ENCODE assay signal across 9 cellular contexts in the genomic region with DNA sequence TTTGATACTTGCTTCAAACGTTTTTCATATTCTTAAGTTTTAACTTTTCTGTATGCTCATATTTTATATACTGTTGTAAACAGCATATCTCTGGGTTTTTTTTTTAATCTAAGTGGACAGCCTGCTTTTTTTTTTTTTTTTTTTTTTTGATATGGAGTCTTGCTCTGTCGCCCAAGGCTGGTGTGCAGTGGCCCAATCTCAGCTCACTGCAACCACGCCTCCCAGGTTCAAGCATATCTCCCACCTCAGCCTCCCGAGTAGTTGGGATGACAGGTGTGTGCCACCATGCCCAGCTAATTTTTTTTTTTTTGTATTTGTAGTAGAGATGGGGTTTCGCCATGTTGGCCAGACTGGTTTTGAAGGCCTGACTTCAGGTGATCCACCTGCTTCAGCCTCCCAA. TPM values are rescaled to one million over a fixed set of nuclear protein-coding genes. Genes with fewer than 3 reads are reported as not detected.
DNase-seq lines count a peak whose midpoint lies in the region; ATAC-seq and TF ChIP-seq lines count a peak whose summit lies in the region.
"Had no signal": no experiment of that assay in that cellular context is flagged by ENCODE, and none has a peak within 500 bp of the region (broad histone marks: within the 10 kb centered on the region; RNA-seq: fewer than 3 reads in every experiment).

No MANE protein-coding gene starts in this region.

- H3K27me3 ChIP-seq in DND-41 (ENCODE audit: insufficient read depth, low read length, poor library complexity) (no peaks in the 10 kb centered on the region), dorsolateral prefrontal cortex (no peaks in the 10 kb centered on the region), neuron (ENCODE audit: insufficient read depth, low read length) (no peaks in the 10 kb centered on the region), vagina (no peaks in the 10 kb centered on the region)

- H3K4me1 ChIP-seq in DND-41 (ENCODE audit: insufficient read depth, low read length) (peaks cover 31% of the 10 kb centered on the region), neuron (ENCODE audit: insufficient read depth, low read length) (peaks cover 4% of the 10 kb centered on the region), mucosa of descending colon (ENCODE audit: low read depth) (peaks cover 4% of the 10 kb centered on the region), vagina (peaks cover 23% of the 10 kb centered on the region)

- H3K27ac ChIP-seq in DND-41 (ENCODE audit: low read length) = no peak overlapping the region
- H3K27ac ChIP-seq in dorsolateral prefrontal cortex = no peak overlapping the region
- no peak overlapping the region for H3K27ac ChIP-seq in vagina

- no peak for TF ChIP-seq CTCF in DND-41 (IDR thresholded peaks at IDR 0.05; ENCODE audit: borderline replicate concordance, extremely low read depth, low read length, poor library complexity, severe bottlenecking)
- TF ChIP-seq CTCF in NB4 (IDR thresholded peaks at IDR 0.05; ENCODE audit: low read depth, low read length) = no peak
- no peak for TF ChIP-seq CTCF in dorsolateral prefrontal cortex (IDR thresholded peaks at IDR 0.05 in 54 of 56, conservative IDR thresholded peaks at IDR 0.05 in 2 of 56; ENCODE audit: low read depth in 1 of 56, partially characterized antibody in 56 of 56)
- TF ChIP-seq CTCF in mucosa of descending colon (IDR thresholded peaks at IDR 0.05) = no peak
- no peak for TF ChIP-seq CTCF in vagina (IDR thresholded peaks at IDR 0.05)

- no peaks in the 10 kb centered on the region for H3K9me3 ChIP-seq in DND-41 (ENCODE audit: insufficient read depth, low read length, severe bottlenecking)
- no peaks in the 10 kb centered on the region for H3K9me3 ChIP-seq in neuron (ENCODE audit: low read length)
- no peaks in the 10 kb centered on the region for H3K9me3 ChIP-seq in mucosa of descending colon
- no peaks in the 10 kb centered on the region for H3K9me3 ChIP-seq in vagina

- H3K4me2 ChIP-seq in DND-41 (ENCODE audit: insufficient read depth, low read length) = peak overlapping the region; percentile 67

- intact Hi-C loops in dorsolateral prefrontal cortex (cut with DNase I) (loop anchor here in 1 of 2 donors (5.0 kb wide), 2 partner anchors 41 to 49 kb away; partner anchors contain the start of genes ARID4B and GGPS1), mucosa of descending colon (cut with DNase I, micrococcal nuclease) (no loop called here), vagina (cut with DNase I) (no loop called here)

- DNase-seq in DND-41 (no peak), NB4 (ENCODE audit: low read depth) (no peak), dorsolateral prefrontal cortex (no peak), mucosa of descending colon (no peak), vagina (ENCODE audit: extremely low spot score in 2 of 2) (no peak)
- DNase-seq: NCI-H446 had no signal

- H3K36me3 ChIP-seq in DND-41 (ENCODE audit: insufficient read depth, low read length) = no peaks in the 10 kb centered on the region
- no peaks in the 10 kb centered on the region for H3K36me3 ChIP-seq in neuron (ENCODE audit: insufficient read depth, low read length)
- no peaks in the 10 kb centered on the region for H3K36me3 ChIP-seq in mucosa of descending colon (ENCODE audit: low read depth)
- no peaks in the 10 kb centered on the region for H3K36me3 ChIP-seq in vagina

- peak overlapping the region; percentile 75 to 83; a peak in 3 of 4 replicates for H3K4me3 ChIP-seq in DND-41 (ENCODE audit: low read depth in 1 of 2, low read length in 2 of 2)
- peak overlapping the region; percentile 84 for H3K4me3 ChIP-seq in NB4 (ENCODE audit: low read depth, low read length)
- H3K4me3 ChIP-seq in dorsolateral prefrontal cortex = peak overlapping the region in 45 of 59 donors; percentile 60 to 100 (median 86)
- H3K4me3 ChIP-seq in neuron (ENCODE audit: low read length) = peak overlapping the region; percentile 62
- H3K4me3 ChIP-seq in mucosa of descending colon = no peak overlapping the region
- H3K4me3 ChIP-seq in vagina = peak overlapping the region in 1 of 2 donors; percentile 80

- TF ChIP-seq POLR2A in NB4 (IDR thresholded peaks at IDR 0.05; ENCODE audit: extremely low read depth, insufficient read length) = no peak
- TF ChIP-seq POLR2A in vagina (IDR thresholded peaks at IDR 0.05) = no peak

- peaks cover 56% of the 10 kb centered on the region for H3K79me2 ChIP-seq in DND-41 (ENCODE audit: insufficient read depth, low read length)

- ATAC-seq in DND-41 (ENCODE audit: insufficient read depth, low read depth) (no peak), mucosa of descending colon (no peak), GM19395 (IDR thresholded peaks at IDR 0.05; ENCODE audit: unreplicated experiment) (no peak), GM18868 (IDR thresholded peaks at IDR 0.05; ENCODE audit: unreplicated experiment) (no peak)

- 0 out of 2 replicates have a peak overlapping the region, but pooled peaks have one; percentile 2 for H2AFZ ChIP-seq in DND-41 (ENCODE audit: low read depth, low read length)
- no peak overlapping the region for H2AFZ ChIP-seq in neuron (ENCODE audit: low read depth, low read length)

- H4K20me1 ChIP-seq in DND-41 (ENCODE audit: insufficient read depth, low read length) = no peaks in the 10 kb centered on the region

- H3K9ac ChIP-seq in DND-41 (ENCODE audit: low read depth, low read length) = peak overlapping the region; percentile 74; the same call in 1 of the 2 replicates

RNA-seq across cellular contexts. Expression of gene TBCE, which starts 1.2 kb away (rescaled TPM):
- 10 to 100 TPM; 15.5 to 48.9 (median 30.1) TPM for total RNA-seq in dorsolateral prefrontal cortex
- 10 to 100 TPM; 21.1 to 25.5 (median 23.9) TPM for total RNA-seq in mucosa of descending colon
- 23.6 TPM for total RNA-seq in vagina

RNA-seq across cellular contexts. Expression of gene GGPS1, which starts 40.1 kb away (rescaled TPM):
- total RNA-seq in dorsolateral prefrontal cortex = 10 to 100 TPM; 28.5 to 60.2 (median 43.4) TPM
- total RNA-seq in mucosa of descending colon = 10 to 100 TPM; 26.4 to 40.8 (median 34.1) TPM
- 13.0 TPM for total RNA-seq in vagina

RNA-seq across cellular contexts. Expression of gene ARID4B, which starts 40.4 kb away (rescaled TPM):
- 10 to 100 TPM; 42.7 to 86.7 (median 59.7) TPM for total RNA-seq in dorsolateral prefrontal cortex
- total RNA-seq in mucosa of descending colon = 10 to 100 TPM; 25.9 to 40.5 (median 37.3) TPM
- total RNA-seq in vagina = 35.6 TPM
